Comparison of ENCODE assay signal across 8 cellular contexts in genomic region chr11:122981388-122982264, GRCh38. TPM values are rescaled to one million over a fixed set of nuclear protein-coding genes. Genes with fewer than 3 reads are reported as not detected.
A peak's percentile ranks its signal among the peaks of the same experiment; 100 is the strongest.
DNase-seq lines count a peak whose midpoint lies in the region; ATAC-seq and TF ChIP-seq lines count a peak whose summit lies in the region.

Gene BSX (minus strand): TSS chr11:122981834. CDS start chr11:122981671, 163 bp downstream.

- no peaks in the 10 kb centered on the region for H3K4me1 ChIP-seq in aorta (ENCODE audit: control insufficient read depth in 1 of 2, insufficient read depth in 2 of 2, low read length in 2 of 2)

- H3K9me3 ChIP-seq in MG63, result no peaks in the 10 kb centered on the region
- H3K9me3 ChIP-seq in neural cell (ENCODE audit: low read length), result no peaks in the 10 kb centered on the region
- H3K9me3 ChIP-seq in aorta (ENCODE audit: control insufficient read depth, low read length), result no peaks in the 10 kb centered on the region

- H3K9ac ChIP-seq in neural cell (ENCODE audit: low read length), result no peak within 1 kb of the TSS

- no peaks in the 10 kb centered on the region for H3F3A ChIP-seq in neural cell (ENCODE audit: insufficient read depth, low read length, poor library complexity, severe bottlenecking)

- H3K79me2 ChIP-seq in neural cell (replicated peaks; ENCODE audit: insufficient read depth, low read length), result no peaks in the 10 kb centered on the region

- H3K4me3 ChIP-seq in MG63, result no peak within 1 kb of the TSS
- H3K4me3 ChIP-seq in neural cell (ENCODE audit: low read length), result no peak within 1 kb of the TSS
- no peak within 1 kb of the TSS for H3K4me3 ChIP-seq in aorta (ENCODE audit: low read length in 2 of 2)

- no peak within 1 kb of the TSS for H3K4me2 ChIP-seq in neural cell (ENCODE audit: low read length)

- TF ChIP-seq RAD21 in neural cell (conservative IDR thresholded peaks at IDR 0.05), result no peak

- 4% methylated on average over 29 to 35 of the region's 35 CpGs for WGBS in aorta, 2 donors

- intact Hi-C loops in aorta (cut with DNase I), result no loop called here

- H3K27me3 ChIP-seq in MG63, result peaks cover 96% of the 10 kb centered on the region
- peaks cover 100% of the 10 kb centered on the region for H3K27me3 ChIP-seq in neural cell (ENCODE audit: insufficient read depth, low read depth, low read length)
- H3K27me3 ChIP-seq in aorta (ENCODE audit: control insufficient read depth in 1 of 2, insufficient read depth in 2 of 2, low read length in 1 of 2), result no peaks in the 10 kb centered on the region

- H3K27ac ChIP-seq in epithelial cell of prostate (no peak within 1 kb of the TSS), neural cell (ENCODE audit: low read length) (no peak within 1 kb of the TSS), aorta (ENCODE audit: low read depth in 1 of 2, low read length in 2 of 2) (no peak within 1 kb of the TSS)

- no peaks in the 10 kb centered on the region for H3K36me3 ChIP-seq in MG63
- no peaks in the 10 kb centered on the region for H3K36me3 ChIP-seq in neural cell (ENCODE audit: insufficient read depth, low read length)
- no peaks in the 10 kb centered on the region for H3K36me3 ChIP-seq in aorta (ENCODE audit: control insufficient read depth in 1 of 2, insufficient read depth in 2 of 2, low read length in 1 of 2)

- no peaks in the 10 kb centered on the region for H3K9me2 ChIP-seq in neural cell (ENCODE audit: insufficient read depth, low read length)

- ATAC-seq in aorta (ENCODE audit: low FRiP score) (peak; percentile 26), GM19035 (IDR thresholded peaks at IDR 0.05; ENCODE audit: unreplicated experiment) (no peak)

- TF ChIP-seq CTCF in neural cell (IDR thresholded peaks at IDR 0.05; ENCODE audit: poor library complexity, severe bottlenecking), result no peak

- no peak for TF ChIP-seq EP300 in neural cell (conservative IDR thresholded peaks at IDR 0.05; ENCODE audit: poor library complexity, severe bottlenecking)

- DNase-seq in DMS153 treated with DMSO at 0.1 percent for 48 hours (lab: John Stamatoyannopoulos, UW; ENCODE audit: unreplicated experiment), result peak; percentile 57
- peak; percentile 61 for DNase-seq in MG63
- DNase-seq in activated CD4-positive, alpha-beta T cell treated with anti-CD3 and anti-CD28 coated beads, Interleukin-2, amount 50 U/mL, for 4 hours, result peak; percentile 23 to 28
- peak; percentile 0 for DNase-seq in epithelial cell of prostate (ENCODE audit: low read depth, low spot score)
- peak in 1 of 2 donors; percentile 85 for DNase-seq in aorta
- DNase-seq in NCI-H1105 treated with DMSO at 0.1 percent for 48 hours (lab: John Stamatoyannopoulos, UW), result no peak

- H4K20me1 ChIP-seq in neural cell (ENCODE audit: insufficient read depth), result no peaks in the 10 kb centered on the region

- H2AFZ ChIP-seq in neural cell (ENCODE audit: low read depth, low read length), result no peak within 1 kb of the TSS

TF ChIP-seq in neural cell, 6 proteins besides CTCF, POLR2A, EP300 and RAD21:
- TF ChIP-seq REST (IDR thresholded peaks at IDR 0.05; ENCODE audit: borderline replicate concordance) (peak; percentile 90), POLR2AphosphoS5 (IDR thresholded peaks at IDR 0.05) (no peak), EZH2 (IDR thresholded peaks at IDR 0.05; ENCODE audit: borderline replicate concordance, insufficient read depth, low read length, poor library complexity, severe bottlenecking) (peak; percentile 65)

RNA-seq across cellular contexts. Expression of gene BSX, which starts in this region (rescaled TPM):
- total RNA-seq in MG63 (2014; rRNA removed; shearing (Covaris generic); ENCODE audit: low replicate concordance), result not detected in 2 replicates
- polyA plus RNA-seq in neural cell (not detected in 2 replicates), aorta (not detected)
- not detected in 2 replicates for polyA minus RNA-seq in neural cell
- not detected for total RNA-seq in aorta

Comparison
In these comparisons a context has a peak if more than half of its experiments do, and no peak if none do; other contexts are left out.
1. Peak in DNase-seq in MG63; RNA of the gene not detected or under 1 TPM.
2. Peak in ATAC-seq in aorta; RNA of the gene not detected or under 1 TPM.